In genomic region chr19:3160219-3160618, GRCh38 we compare ENCODE assay signal across 32 cellular contexts. TPM values are rescaled to one million over a fixed set of nuclear protein-coding genes. Genes with fewer than 3 reads are reported as not detected.
DNase-seq lines count a peak whose midpoint lies in the region; ATAC-seq and TF ChIP-seq lines count a peak whose summit lies in the region.
"Had no signal": no experiment of that assay in that cellular context is flagged by ENCODE, and none has a peak within 500 bp of the region (broad histone marks: within the 10 kb centered on the region; RNA-seq: fewer than 3 reads in every experiment).

No MANE protein-coding gene starts in this region.

- H3K4me1 Mint-ChIP-seq in natural killer cell treated with Interleukin-12 subunit alpha and Interleukin-12 subunit beta and Interleukin-15 and Interleukin-18, amount 100 ng/mL, for 72 hours (ENCODE audit: low read depth in 2 of 2) = peaks cover 16 to 42% of the 10 kb centered on the region in 2 donors
- peaks cover 5 to 7% of the 10 kb centered on the region in 2 donors for H3K4me1 Mint-ChIP-seq in natural killer cell
- peaks cover 26% of the 10 kb centered on the region for H3K4me1 Mint-ChIP-seq in activated T-helper 17 cell treated with anti-CD3 and anti-CD28 coated beads, Interleukin-2, amount 50 U/mL, for 72 hours
- peaks cover 19% of the 10 kb centered on the region for H3K4me1 Mint-ChIP-seq in stimulated activated naive CD8-positive, alpha-beta T cell treated with anti-CD3 and anti-CD28 coated beads, Interleukin-15, amount 100 ng/mL, for 72 hours
- peaks cover 7 to 52% (median 9%) of the 10 kb centered on the region in 7 donors for H3K4me1 Mint-ChIP-seq in naive thymus-derived CD4-positive, alpha-beta T cell
- H3K4me1 Mint-ChIP-seq: nephron progenitor cell had no signal

- H3K9me3 ChIP-seq in KOPT-K1 (ENCODE audit: insufficient read depth, low read length, poor library complexity, severe bottlenecking) = no peaks in the 10 kb centered on the region
- no peaks in the 10 kb centered on the region for H3K9me3 ChIP-seq in naive thymus-derived CD4-positive, alpha-beta T cell (ENCODE audit: control insufficient read depth in 2 of 3, low read length in 3 of 3)
- H3K9me3 ChIP-seq in tibial nerve = no peaks in the 10 kb centered on the region
- H3K9me3 ChIP-seq: mucosa of descending colon had no signal

- POLR2A ChIA-PET in naive thymus-derived CD4-positive, alpha-beta T cell (lab: Charles Lee) = no interaction called here

- H3K4me3 ChIP-seq in naive thymus-derived CD4-positive, alpha-beta T cell (ENCODE audit: low read length) = no peak overlapping the region
- H3K4me3 ChIP-seq in tibial nerve = no peak overlapping the region
- H3K4me3 ChIP-seq: mucosa of descending colon had no signal

- intact Hi-C loops in natural killer cell (cut with micrococcal nuclease) = loop anchor here (5.0 kb wide), 1 partner anchor 83 kb away; no protein-coding TSS in a partner anchor
- intact Hi-C loops in naive thymus-derived CD4-positive, alpha-beta T cell (cut with micrococcal nuclease) = loop anchor here (5.0 to 10.0 kb wide), 2 partner anchors 85 to 273 kb away; no protein-coding TSS in a partner anchor

- no peak for TF ChIP-seq POLR2A in tibial nerve (IDR thresholded peaks at IDR 0.05)

- peaks cover 2% of the 10 kb centered on the region for H3K9me3 Mint-ChIP-seq in natural killer cell treated with Interleukin-12 subunit alpha and Interleukin-12 subunit beta and Interleukin-15 and Interleukin-18, amount 100 ng/mL, for 72 hours
- peaks cover 0 to 2% of the 10 kb centered on the region in 2 donors for H3K9me3 Mint-ChIP-seq in natural killer cell
- no peaks in the 10 kb centered on the region for H3K9me3 Mint-ChIP-seq in activated T-helper 17 cell treated with anti-CD3 and anti-CD28 coated beads, Interleukin-2, amount 50 U/mL, for 72 hours
- peaks cover 4 to 7% of the 10 kb centered on the region in 2 donors for H3K9me3 Mint-ChIP-seq in stimulated activated naive CD8-positive, alpha-beta T cell treated with anti-CD3 and anti-CD28 coated beads, Interleukin-15, amount 100 ng/mL, for 72 hours
- H3K9me3 Mint-ChIP-seq in naive thymus-derived CD4-positive, alpha-beta T cell = peaks cover 0 to 9% (median 0%) of the 10 kb centered on the region in 11 donors
- H3K9me3 Mint-ChIP-seq: type B pancreatic cell had no signal

- TF ChIP-seq EP300 in tibial nerve (IDR thresholded peaks at IDR 0.05) = no peak

- peak overlapping the region; percentile 37 for H3K27ac ChIP-seq in KOPT-K1 (ENCODE audit: low read depth, low read length, poor library complexity, severe bottlenecking)
- H3K27ac ChIP-seq in naive thymus-derived CD4-positive, alpha-beta T cell (ENCODE audit: low read depth, low read length) = no peak overlapping the region
- no peak overlapping the region for H3K27ac ChIP-seq in tibial nerve
- H3K27ac ChIP-seq: KMS-11, WERI-Rb-1 had no signal

- peaks cover 0 to 2% of the 10 kb centered on the region in 2 donors for H3K27me3 Mint-ChIP-seq in natural killer cell treated with Interleukin-12 subunit alpha and Interleukin-12 subunit beta and Interleukin-15 and Interleukin-18, amount 100 ng/mL, for 72 hours
- H3K27me3 Mint-ChIP-seq in natural killer cell (ENCODE audit: low read depth in 2 of 2) = no peaks in the 10 kb centered on the region
- H3K27me3 Mint-ChIP-seq in activated T-helper 17 cell treated with anti-CD3 and anti-CD28 coated beads, Interleukin-2, amount 50 U/mL, for 72 hours = no peaks in the 10 kb centered on the region
- no peaks in the 10 kb centered on the region for H3K27me3 Mint-ChIP-seq in stimulated activated naive CD8-positive, alpha-beta T cell treated with anti-CD3 and anti-CD28 coated beads, Interleukin-15, amount 100 ng/mL, for 72 hours
- H3K27me3 Mint-ChIP-seq in naive thymus-derived CD4-positive, alpha-beta T cell = no peaks in the 10 kb centered on the region

- 65 to 67% methylated on average over 3 of the region's 3 CpGs for WGBS in tibial nerve, 2 donors

- DNase-seq in natural killer cell treated with Interleukin-12 subunit alpha and Interleukin-12 subunit beta and Interleukin-15 and Interleukin-18, amount 100 ng/mL, for 72 hours (ENCODE audit: low spot score) = no peak
- DNase-seq in natural killer cell (no peak), tibial nerve (ENCODE audit: low spot score in 2 of 2) (no peak)
- DNase-seq in stimulated activated naive CD8-positive, alpha-beta T cell treated with anti-CD3 and anti-CD28 coated beads, Interleukin-15, amount 100 ng/mL, for 72 hours = no peak
- DNase-seq in naive thymus-derived CD4-positive, alpha-beta T cell = no peak
- DNase-seq: activated CD4-positive, alpha-beta T cell treated with anti-CD3 and anti-CD28 coated beads, Interleukin-2, amount 50 U/mL, for 1 hour; activated CD8-positive, alpha-beta memory T cell treated with anti-CD3 and anti-CD28 coated beads, Interleukin-2, amount 50 U/mL, for 48 hours; anterior cingulate cortex; Calu3; DMS79; effector CD4-positive, alpha-beta T cell; GF-D8; left colon; mammary epithelial cell; mucosa of descending colon; NCI-H1436 treated with DMSO at 0.1 percent for 48 hours; NCI-H2081 treated with DMSO at 0.1 percent for 48 hours; NCI-H2227 treated with DMSO at 0.1 percent for 48 hours; nephron progenitor cell; SHP77; stimulated activated CD4-positive, alpha-beta T cell treated with anti-CD3 and anti-CD28 coated beads, Interleukin-4, amount 100 ng/mL, for 1 hour; substantia nigra; WERI-Rb-1 had no signal

- H3K36me3 ChIP-seq in KOPT-K1 (ENCODE audit: insufficient read depth, low read length) (peaks cover 99% of the 10 kb centered on the region), tibial nerve (no peaks in the 10 kb centered on the region)
- H3K36me3 ChIP-seq in naive thymus-derived CD4-positive, alpha-beta T cell (ENCODE audit: control insufficient read depth in 2 of 3, insufficient read depth in 3 of 3, low read length in 3 of 3) = no peaks in the 10 kb centered on the region
- H3K36me3 ChIP-seq: WERI-Rb-1 had no signal

- peaks cover 9 to 10% of the 10 kb centered on the region in 2 donors for H3K4me1 ChIP-seq in naive thymus-derived CD4-positive, alpha-beta T cell (ENCODE audit: control insufficient read depth in 2 of 2, insufficient read depth in 2 of 2, low read length in 2 of 2)
- H3K4me1 ChIP-seq in tibial nerve = peaks cover 0 to 4% (median under 1%) of the 10 kb centered on the region in 4 donors

- ATAC-seq in natural killer cell treated with Interleukin-12 subunit alpha and Interleukin-12 subunit beta and Interleukin-15 and Interleukin-18, amount 100 ng/mL, for 72 hours = no peak
- ATAC-seq in natural killer cell = no peak
- ATAC-seq in activated T-helper 17 cell treated with anti-CD3 and anti-CD28 coated beads, Interleukin-2, amount 50 U/mL, for 72 hours (replicated peaks) = no peak
- ATAC-seq in stimulated activated naive CD8-positive, alpha-beta T cell treated with anti-CD3 and anti-CD28 coated beads, Interleukin-15, amount 100 ng/mL, for 72 hours = no peak
- ATAC-seq in naive thymus-derived CD4-positive, alpha-beta T cell = no peak
- ATAC-seq in GM19324 (IDR thresholded peaks at IDR 0.05; ENCODE audit: low FRiP score, unreplicated experiment) = no peak
- ATAC-seq: activated naive CD4-positive, alpha-beta T cell treated with anti-CD3 and anti-CD28 coated beads, Interleukin-2, amount 50 U/mL, for 72 hours; left colon; mucosa of descending colon had no signal

- TF ChIP-seq CTCF in natural killer cell (IDR thresholded peaks at IDR 0.05) = no peak
- TF ChIP-seq CTCF in tibial nerve (IDR thresholded peaks at IDR 0.05) = no peak

- H3K36me3 Mint-ChIP-seq in natural killer cell treated with Interleukin-12 subunit alpha and Interleukin-12 subunit beta and Interleukin-15 and Interleukin-18, amount 100 ng/mL, for 72 hours = peaks cover 5% of the 10 kb centered on the region
- no peaks in the 10 kb centered on the region for H3K36me3 Mint-ChIP-seq in natural killer cell
- H3K36me3 Mint-ChIP-seq in activated T-helper 17 cell treated with anti-CD3 and anti-CD28 coated beads, Interleukin-2, amount 50 U/mL, for 72 hours (ENCODE audit: low read depth) = peaks cover 2% of the 10 kb centered on the region
- peaks cover 0 to 77% (median 0%) of the 10 kb centered on the region in 5 donors for H3K36me3 Mint-ChIP-seq in naive thymus-derived CD4-positive, alpha-beta T cell
- H3K36me3 Mint-ChIP-seq: type B pancreatic cell had no signal

- no peaks in the 10 kb centered on the region for H3K27me3 ChIP-seq in naive thymus-derived CD4-positive, alpha-beta T cell (ENCODE audit: control insufficient read depth in 2 of 2, insufficient read depth in 2 of 2, low read length in 2 of 2)
- H3K27me3 ChIP-seq in tibial nerve = no peaks in the 10 kb centered on the region

- peak overlapping the region; percentile 5 to 49 for H3K27ac Mint-ChIP-seq in natural killer cell treated with Interleukin-12 subunit alpha and Interleukin-12 subunit beta and Interleukin-15 and Interleukin-18, amount 100 ng/mL, for 72 hours
- no peak overlapping the region for H3K27ac Mint-ChIP-seq in natural killer cell
- H3K27ac Mint-ChIP-seq in activated T-helper 17 cell treated with anti-CD3 and anti-CD28 coated beads, Interleukin-2, amount 50 U/mL, for 72 hours = peak overlapping the region; percentile 89
- peak overlapping the region; percentile 21 to 28 for H3K27ac Mint-ChIP-seq in stimulated activated naive CD8-positive, alpha-beta T cell treated with anti-CD3 and anti-CD28 coated beads, Interleukin-15, amount 100 ng/mL, for 72 hours
- peak overlapping the region in 3 of 9 donors; percentile 1 to 47 (median 23) for H3K27ac Mint-ChIP-seq in naive thymus-derived CD4-positive, alpha-beta T cell
- H3K27ac Mint-ChIP-seq: nephron progenitor cell, type B pancreatic cell had no signal

- CTCF ChIA-PET in naive thymus-derived CD4-positive, alpha-beta T cell (lab: Charles Lee) = interaction anchor here (0.6 to 1.7 kb wide), 4 partner anchors 32 to 199 kb away, joined by 3 to 8 read pairs (median 4); no protein-coding TSS in a partner anchor

- no peak overlapping the region for H3K4me3 Mint-ChIP-seq in natural killer cell treated with Interleukin-12 subunit alpha and Interleukin-12 subunit beta and Interleukin-15 and Interleukin-18, amount 100 ng/mL, for 72 hours
- H3K4me3 Mint-ChIP-seq in natural killer cell = no peak overlapping the region
- H3K4me3 Mint-ChIP-seq in activated T-helper 17 cell treated with anti-CD3 and anti-CD28 coated beads, Interleukin-2, amount 50 U/mL, for 72 hours = peak overlapping the region; percentile 34
- H3K4me3 Mint-ChIP-seq in stimulated activated naive CD8-positive, alpha-beta T cell treated with anti-CD3 and anti-CD28 coated beads, Interleukin-15, amount 100 ng/mL, for 72 hours = no peak overlapping the region
- no peak overlapping the region for H3K4me3 Mint-ChIP-seq in naive thymus-derived CD4-positive, alpha-beta T cell
- H3K4me3 Mint-ChIP-seq: nephron progenitor cell, type B pancreatic cell had no signal

RNA-seq across cellular contexts. Expression of gene S1PR4, which starts 18.4 kb away (rescaled TPM):
- total RNA-seq in natural killer cell treated with Interleukin-12 subunit alpha and Interleukin-12 subunit beta and Interleukin-15 and Interleukin-18, amount 100 ng/mL, for 72 hours = 10 to 100 TPM; 33.5 to 47.0 TPM
- total RNA-seq in natural killer cell = 10 to 100 TPM; 37.1 to 60.4 (median 51.7) TPM
- total RNA-seq in activated T-helper 17 cell treated with anti-CD3 and anti-CD28 coated beads, Interleukin-2, amount 50 U/mL, for 72 hours = 10 to 100 TPM; 60.6 to 96.8 TPM
- 100 to 1,000 TPM in 3 of 5 experiments, 10 to 100 TPM in 2; 61.0 to 238 (median 181) TPM for total RNA-seq in naive thymus-derived CD4-positive, alpha-beta T cell
- polyA plus RNA-seq in naive thymus-derived CD4-positive, alpha-beta T cell = 100 to 1,000 TPM; 332 to 589 TPM
- 1 to 10 TPM in 3 of 4 donors, under 1 TPM in 1; 0.66 to 4.7 (median 2.4) TPM for total RNA-seq in tibial nerve
- total RNA-seq: Calu3, H7, osteocyte had no signal
- polyA plus RNA-seq: BJ had no signal

RNA-seq across cellular contexts. Expression of gene GNA15, which starts 24.4 kb away (rescaled TPM):
- 10 to 100 TPM; 22.2 to 33.3 TPM for total RNA-seq in natural killer cell treated with Interleukin-12 subunit alpha and Interleukin-12 subunit beta and Interleukin-15 and Interleukin-18, amount 100 ng/mL, for 72 hours
- 10 to 100 TPM in 1 of 3 donors, 1 to 10 TPM in 2; 3.9 to 10.4 (median 8.4) TPM for total RNA-seq in natural killer cell
- total RNA-seq in activated T-helper 17 cell treated with anti-CD3 and anti-CD28 coated beads, Interleukin-2, amount 50 U/mL, for 72 hours = 100 to 1,000 TPM; 202 to 297 TPM
- 100 to 1,000 TPM in 1 of 5 experiments, 10 to 100 TPM in 1, 1 to 10 TPM in 1, under 1 TPM in 2; 0.73 to 131 (median 6.6) TPM for total RNA-seq in naive thymus-derived CD4-positive, alpha-beta T cell
- under 1 TPM in 1 of 2 donors, not detected in 1; 0.09 TPM for polyA plus RNA-seq in naive thymus-derived CD4-positive, alpha-beta T cell
- 10 to 100 TPM in 2 of 4 donors, 1 to 10 TPM in 2; 3.8 to 22.5 (median 7.8) TPM for total RNA-seq in tibial nerve
- total RNA-seq: H7, osteocyte had no signal

RNA-seq across cellular contexts. Expression of gene NCLN, which starts 25.5 kb away (rescaled TPM):
- total RNA-seq in natural killer cell treated with Interleukin-12 subunit alpha and Interleukin-12 subunit beta and Interleukin-15 and Interleukin-18, amount 100 ng/mL, for 72 hours = 100 to 1,000 TPM in 1 of 2 donors, 10 to 100 TPM in 1; 84.4 to 196 TPM
- total RNA-seq in natural killer cell (10 to 100 TPM; 39.6 to 61.4 (median 49.0) TPM), tibial nerve (10 to 100 TPM; 27.1 to 83.4 (median 38.2) TPM)
- total RNA-seq in activated T-helper 17 cell treated with anti-CD3 and anti-CD28 coated beads, Interleukin-2, amount 50 U/mL, for 72 hours = 10 to 100 TPM; 46.4 to 81.6 TPM
- 10 to 100 TPM; 45.4 to 64.7 (median 53.7) TPM for total RNA-seq in naive thymus-derived CD4-positive, alpha-beta T cell
- 10 to 100 TPM; 19.9 to 48.1 TPM for polyA plus RNA-seq in naive thymus-derived CD4-positive, alpha-beta T cell

Comparison
In these comparisons a context has a peak if more than half of its experiments do, and no peak if none do; other contexts are left out.
1. H3K27ac Mint-ChIP-seq: peak in natural killer cell treated with Interleukin-12 subunit alpha and Interleukin-12 subunit beta and Interleukin-15 and Interleukin-18, amount 100 ng/mL, for 72 hours (2 of 2), activated T-helper 17 cell treated with anti-CD3 and anti-CD28 coated beads, Interleukin-2, amount 50 U/mL, for 72 hours (single experiment) and stimulated activated naive CD8-positive, alpha-beta T cell treated with anti-CD3 and anti-CD28 coated beads, Interleukin-15, amount 100 ng/mL, for 72 hours (2 of 2); none in natural killer cell (0 of 2).
2. RNA of gene S1PR4, which starts 18.4 kb away (total RNA-seq): 61.0 to 238 TPM in naive thymus-derived CD4-positive, alpha-beta T cell, 60.6 to 96.8 TPM in activated T-helper 17 cell treated with anti-CD3 and anti-CD28 coated beads, Interleukin-2, amount 50 U/mL, for 72 hours, 37.1 to 60.4 TPM in natural killer cell and 33.5 to 47.0 TPM in natural killer cell treated with Interleukin-12 subunit alpha and Interleukin-12 subunit beta and Interleukin-15 and Interleukin-18, amount 100 ng/mL, for 72 hours; 0.66 to 4.7 TPM in tibial nerve; every median in the first group is over 4 times any median in the second.